9 cellular contexts compared by ENCODE assay signal in genomic region chr11:8809185-8809584, GRCh38.
DNase-seq lines count a peak whose midpoint lies in the region; ATAC-seq and TF ChIP-seq lines count a peak whose summit lies in the region.
"Had no signal": no experiment of that assay in that cellular context is flagged by ENCODE, and none has a peak within 500 bp of the region (broad histone marks: within the 10 kb centered on the region; RNA-seq: fewer than 3 reads in every experiment).

No MANE protein-coding gene starts in this region.

- H3K36me3 Mint-ChIP-seq in activated T-cell treated with anti-CD3 and anti-CD28 coated beads, Interleukin-2, amount 50 U/mL, for 24 hours (ENCODE audit: low read depth) = no peaks in the 10 kb centered on the region

- H3K4me1 Mint-ChIP-seq in activated T-cell treated with anti-CD3 and anti-CD28 coated beads, Interleukin-2, amount 50 U/mL, for 24 hours (ENCODE audit: low read depth) = peaks cover 7% of the 10 kb centered on the region

- no peaks in the 10 kb centered on the region for H3K9me3 Mint-ChIP-seq in activated T-cell treated with anti-CD3 and anti-CD28 coated beads, Interleukin-2, amount 50 U/mL, for 24 hours

- in situ Hi-C loops in transverse colon (cut with MboI; ENCODE audit: low pct_ligation_motif_present in 1 of 4, low pct_unique_long_range_greater_than_20kb in 1 of 4, low sequenced_read_pairs in 3 of 4) = no loop called here

- peak overlapping the region; percentile 87 for H3K27ac ChIP-seq in muscle layer of colon (ENCODE audit: low read depth, low read length)
- H3K27ac ChIP-seq in transverse colon = peak overlapping the region; percentile 89 to 91 (median 90)
- H3K27ac ChIP-seq: SK-N-MC had no signal

- H3K4me3 ChIP-seq in endocrine pancreas (ENCODE audit: control insufficient read depth, insufficient read depth, low read length) (peak overlapping the region; percentile 92), muscle layer of colon (ENCODE audit: low read depth in 1 of 2, low read length in 2 of 2) (peak overlapping the region; percentile 76 to 86), transverse colon (peak overlapping the region; percentile 5 to 58 (median 50))
- H3K4me3 ChIP-seq: SK-N-MC had no signal

- H3K27me3 Mint-ChIP-seq in activated T-cell treated with anti-CD3 and anti-CD28 coated beads, Interleukin-2, amount 50 U/mL, for 24 hours = peaks cover 31% of the 10 kb centered on the region

- 60% methylated on average over 4 of the region's 4 CpGs; no CpG with 5 or more reads in 1 of the 2 donors for WGBS in transverse colon (ENCODE audit: low coverage in 1 of 2), 2 donors

- intact Hi-C loops in transverse colon (cut with DNase I; ENCODE audit: low total_unique reads) = no loop called here

- no peak overlapping the region for H3K27ac Mint-ChIP-seq in activated T-cell treated with anti-CD3 and anti-CD28 coated beads, Interleukin-2, amount 50 U/mL, for 24 hours

- TF ChIP-seq EP300 in transverse colon (IDR thresholded peaks at IDR 0.05; ENCODE audit: low read depth) = no peak

- H3K9me3 ChIP-seq in endocrine pancreas (ENCODE audit: control insufficient read depth, low read length) (no peaks in the 10 kb centered on the region), muscle layer of colon (ENCODE audit: low read length) (no peaks in the 10 kb centered on the region), transverse colon (no peaks in the 10 kb centered on the region)

- H3K4me1 ChIP-seq in endocrine pancreas (ENCODE audit: control insufficient read depth, insufficient read depth, low read length) (peaks cover 12% of the 10 kb centered on the region), muscle layer of colon (ENCODE audit: insufficient read depth, low read length) (peaks cover 73% of the 10 kb centered on the region), transverse colon (peaks cover 15 to 75% (median 53%) of the 10 kb centered on the region in 4 donors)

- ATAC-seq in esophagus mucosa (no peak), GM18873 (IDR thresholded peaks at IDR 0.05; ENCODE audit: low FRiP score, unreplicated experiment) (no peak)

- no peak overlapping the region for H3K9ac ChIP-seq in endocrine pancreas (ENCODE audit: control insufficient read depth, insufficient read depth, low read length)
- H3K9ac ChIP-seq in muscle layer of colon (ENCODE audit: low read length) = peak overlapping the region; percentile 98

- H3K36me3 ChIP-seq in endocrine pancreas (ENCODE audit: control insufficient read depth, insufficient read depth, low read length) = no peaks in the 10 kb centered on the region
- no peaks in the 10 kb centered on the region for H3K36me3 ChIP-seq in muscle layer of colon (ENCODE audit: insufficient read depth, low read length)
- H3K36me3 ChIP-seq in transverse colon = no peaks in the 10 kb centered on the region

- H3K27me3 ChIP-seq in endocrine pancreas (ENCODE audit: control insufficient read depth, insufficient read depth, low read length) = no peaks in the 10 kb centered on the region
- H3K27me3 ChIP-seq in muscle layer of colon (ENCODE audit: control insufficient read depth in 1 of 2, insufficient read depth in 2 of 2, low read length in 2 of 2) = no peaks in the 10 kb centered on the region
- H3K27me3 ChIP-seq in transverse colon = no peaks in the 10 kb centered on the region

- H3K4me3 Mint-ChIP-seq in activated T-cell treated with anti-CD3 and anti-CD28 coated beads, Interleukin-2, amount 50 U/mL, for 24 hours = no peak overlapping the region

- DNase-seq in RPMI7951 (ENCODE audit: low read depth) (peak; percentile 62), transverse colon (no peak)
- DNase-seq in activated T-cell treated with anti-CD3 and anti-CD28 coated beads, Interleukin-2, amount 50 U/mL, for 24 hours = no peak
- DNase-seq: NCI-H1694 treated with DMSO at 0.1 percent for 48 hours had no signal

- TF ChIP-seq POLR2A in transverse colon (IDR thresholded peaks at IDR 0.05) = no peak

- no peak for TF ChIP-seq CTCF in transverse colon (IDR thresholded peaks at IDR 0.05)
